30 cellular contexts compared by ENCODE assay signal in the genomic region with DNA sequence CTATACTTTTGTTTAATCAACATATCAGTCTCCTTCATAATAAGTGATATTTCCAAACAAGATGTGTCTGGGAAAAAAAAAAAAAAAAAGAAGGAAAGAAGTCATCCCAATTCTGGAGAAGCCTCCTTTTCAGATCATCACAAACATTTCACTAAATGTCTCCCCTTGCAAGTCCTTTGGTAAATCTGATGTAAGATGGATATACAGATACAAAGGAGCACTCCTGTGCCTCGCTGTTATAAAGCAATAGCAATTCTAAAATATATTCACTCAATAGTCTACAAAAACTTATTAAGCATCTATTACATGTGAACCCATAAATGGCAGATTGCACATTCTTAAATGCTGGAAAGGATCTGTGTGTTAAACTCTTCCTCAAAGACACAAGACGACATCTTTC.
"Had no signal": no experiment of that assay in that cellular context is flagged by ENCODE, and none has a peak within 500 bp of the region (broad histone marks: within the 10 kb centered on the region; RNA-seq: fewer than 3 reads in every experiment).

No MANE protein-coding gene starts in this region.

- H3K4me1 Mint-ChIP-seq: endodermal cell had no signal

- H3K27ac ChIP-seq: brain microvascular endothelial cell, coronary artery had no signal

- ATAC-seq: activated CD4-positive, alpha-beta T cell treated with anti-CD3 and anti-CD28 coated beads for 36 hours; activated CD8-positive, alpha-beta T cell treated with anti-CD3 and anti-CD28 coated beads for 36 hours; activated T-cell treated with anti-CD3 and anti-CD28 coated beads, Interleukin-2, amount 50 U/mL, for 4 hours; esophagus mucosa had no signal

- H3K4me3 Mint-ChIP-seq: activated CD4-positive, alpha-beta T cell treated with anti-CD3 and anti-CD28 coated beads for 36 hours; activated CD4-positive, alpha-beta T cell treated with anti-CD3 and anti-CD28 coated beads, Interleukin-2, amount 10 ng/mL, durations not matched to agents 7 days and 5 days; activated CD8-positive, alpha-beta T cell treated with anti-CD3 and anti-CD28 coated beads for 36 hours; activated naive CD4-positive, alpha-beta T cell treated with anti-CD3 and anti-CD28 coated beads for 36 hours; activated naive CD4-positive, alpha-beta T cell treated with anti-CD3 and anti-CD28 coated beads, Interleukin-2, amount 50 U/mL, for 24 hours; activated naive CD8-positive, alpha-beta T cell treated with anti-CD3 and anti-CD28 coated beads, Interleukin-2, amount 10 ng/mL, durations not matched to agents 7 days and 5 days; activated T-cell treated with anti-CD3 and anti-CD28 coated beads, Interleukin-2, amount 50 U/mL, for 4 hours; activated T-helper 1 cell treated with anti-CD3 and anti-CD28 coated beads, Interleukin-12 subunit alpha, Interleukin-12 subunit beta, Interleukin-2, Interleukin-4 antibody, amounts not matched to agents 30 ng/mL and 10 ng/mL and 1 ng/mL, durations not matched to agents 14 hours and 24 hours and 36 hours; central memory CD8-positive, alpha-beta T cell; dendritic cell treated with granulocyte-macrophage colony-stimulating factor and Interleukin-4, amounts not matched to agents 40 ng/mL and 50 ng/mL, for 4 days; endodermal cell had no signal

- H3K27me3 ChIP-seq: brain microvascular endothelial cell, dorsolateral prefrontal cortex had no signal

- H3K9me3 Mint-ChIP-seq: activated CD4-positive, alpha-beta T cell treated with anti-CD3 and anti-CD28 coated beads, Interleukin-2, amount 10 ng/mL, durations not matched to agents 7 days and 5 days; activated CD8-positive, alpha-beta T cell treated with anti-CD3 and anti-CD28 coated beads for 36 hours; activated naive CD4-positive, alpha-beta T cell treated with anti-CD3 and anti-CD28 coated beads for 36 hours; activated naive CD4-positive, alpha-beta T cell treated with anti-CD3 and anti-CD28 coated beads, Interleukin-2, amount 50 U/mL, for 24 hours; activated naive CD8-positive, alpha-beta T cell treated with anti-CD3 and anti-CD28 coated beads, Interleukin-2, amount 10 ng/mL, durations not matched to agents 7 days and 5 days; activated T-cell treated with anti-CD3 and anti-CD28 coated beads, Interleukin-2, amount 50 U/mL, for 4 hours; activated T-helper 1 cell treated with anti-CD3 and anti-CD28 coated beads, Interleukin-12 subunit alpha, Interleukin-12 subunit beta, Interleukin-2, Interleukin-4 antibody, amounts not matched to agents 30 ng/mL and 10 ng/mL and 1 ng/mL, durations not matched to agents 14 hours and 24 hours and 36 hours; activated T-helper 2 cell treated with anti-CD3 and anti-CD28 coated beads, Interferon-gamma antibody, Interleukin-2, Interleukin-4, amounts not matched to agents 10 μg/mL and 5 μg/mL and 100 μg/mL, durations not matched to agents 14 hours and 24 hours and 36 hours; central memory CD8-positive, alpha-beta T cell; dendritic cell treated with granulocyte-macrophage colony-stimulating factor and Interleukin-4, amounts not matched to agents 40 ng/mL and 50 ng/mL, for 4 days; endodermal cell had no signal

- H3K27me3 Mint-ChIP-seq: activated CD4-positive, alpha-beta T cell treated with anti-CD3 and anti-CD28 coated beads for 36 hours; activated CD4-positive, alpha-beta T cell treated with anti-CD3 and anti-CD28 coated beads, Interleukin-2, amount 10 ng/mL, durations not matched to agents 7 days and 5 days; activated CD8-positive, alpha-beta T cell treated with anti-CD3 and anti-CD28 coated beads for 36 hours; activated naive CD4-positive, alpha-beta T cell treated with anti-CD3 and anti-CD28 coated beads, Interleukin-2, amount 50 U/mL, for 24 hours; activated naive CD8-positive, alpha-beta T cell treated with anti-CD3 and anti-CD28 coated beads, Interleukin-2, amount 10 ng/mL, durations not matched to agents 7 days and 5 days; central memory CD8-positive, alpha-beta T cell; dendritic cell treated with granulocyte-macrophage colony-stimulating factor and Interleukin-4, amounts not matched to agents 40 ng/mL and 50 ng/mL, for 4 days had no signal

- H3K27ac Mint-ChIP-seq: activated CD4-positive, alpha-beta T cell treated with anti-CD3 and anti-CD28 coated beads for 36 hours; activated CD4-positive, alpha-beta T cell treated with anti-CD3 and anti-CD28 coated beads, Interleukin-2, amount 10 ng/mL, durations not matched to agents 7 days and 5 days; activated naive CD4-positive, alpha-beta T cell treated with anti-CD3 and anti-CD28 coated beads for 36 hours; activated naive CD8-positive, alpha-beta T cell treated with anti-CD3 and anti-CD28 coated beads, Interleukin-2, amount 10 ng/mL, durations not matched to agents 7 days and 5 days; activated T-helper 2 cell treated with anti-CD3 and anti-CD28 coated beads, Interferon-gamma antibody, Interleukin-2, Interleukin-4, amounts not matched to agents 10 μg/mL and 5 μg/mL and 100 μg/mL, durations not matched to agents 14 hours and 24 hours and 36 hours; dendritic cell treated with granulocyte-macrophage colony-stimulating factor and Interleukin-4, amounts not matched to agents 40 ng/mL and 50 ng/mL, for 4 days; endodermal cell had no signal

- H3K4me3 ChIP-seq: coronary artery, dorsolateral prefrontal cortex had no signal

- DNase-seq: activated CD4-positive, alpha-beta T cell treated with anti-CD3 and anti-CD28 coated beads for 36 hours; activated CD4-positive, alpha-beta T cell treated with anti-CD3 and anti-CD28 coated beads, Interleukin-2, amount 10 ng/mL, durations not matched to agents 7 days and 5 days; activated CD4-positive, alpha-beta T cell treated with anti-CD3 and anti-CD28 coated beads, Interleukin-2, amount 50 U/mL, for 48 hours; activated CD4-positive, CD25-positive, alpha-beta regulatory T cell; activated CD4-positive, CD25-positive, alpha-beta regulatory T cell treated with anti-CD3 and anti-CD28 coated beads, Interleukin-2, amount 50 U/mL, for 72 hours; activated CD8-positive, alpha-beta memory T cell treated with anti-CD3 and anti-CD28 coated beads for 24 hours; activated CD8-positive, alpha-beta memory T cell treated with anti-CD3 and anti-CD28 coated beads, Interleukin-2, amount 50 U/mL, for 48 hours; activated CD8-positive, alpha-beta T cell treated with anti-CD3 and anti-CD28 coated beads for 36 hours; activated effector memory CD4-positive, alpha-beta T cell treated with anti-CD3 and anti-CD28 coated beads, Interleukin-2, amount 50 U/mL, for 16 hours; activated naive CD4-positive, alpha-beta T cell treated with anti-CD3 and anti-CD28 coated beads for 36 hours; activated naive CD8-positive, alpha-beta T cell treated with anti-CD3 and anti-CD28 coated beads, Interleukin-2, amount 10 ng/mL, durations not matched to agents 7 days and 5 days; activated T-cell treated with anti-CD3 and anti-CD28 coated beads for 4 hours; activated T-cell treated with anti-CD3 and anti-CD28 coated beads, Interleukin-2, amount 50 U/mL, for 4 hours; amniotic stem cell; anterior cingulate cortex; brain microvascular endothelial cell; dorsolateral prefrontal cortex; effector memory CD4-positive, alpha-beta T cell; endodermal cell; foreskin fibroblast; head of caudate nucleus; T-helper 1 cell; T-helper 2 cell had no signal
